ENCODE assay signal across 8 cellular contexts in the genomic region with DNA sequence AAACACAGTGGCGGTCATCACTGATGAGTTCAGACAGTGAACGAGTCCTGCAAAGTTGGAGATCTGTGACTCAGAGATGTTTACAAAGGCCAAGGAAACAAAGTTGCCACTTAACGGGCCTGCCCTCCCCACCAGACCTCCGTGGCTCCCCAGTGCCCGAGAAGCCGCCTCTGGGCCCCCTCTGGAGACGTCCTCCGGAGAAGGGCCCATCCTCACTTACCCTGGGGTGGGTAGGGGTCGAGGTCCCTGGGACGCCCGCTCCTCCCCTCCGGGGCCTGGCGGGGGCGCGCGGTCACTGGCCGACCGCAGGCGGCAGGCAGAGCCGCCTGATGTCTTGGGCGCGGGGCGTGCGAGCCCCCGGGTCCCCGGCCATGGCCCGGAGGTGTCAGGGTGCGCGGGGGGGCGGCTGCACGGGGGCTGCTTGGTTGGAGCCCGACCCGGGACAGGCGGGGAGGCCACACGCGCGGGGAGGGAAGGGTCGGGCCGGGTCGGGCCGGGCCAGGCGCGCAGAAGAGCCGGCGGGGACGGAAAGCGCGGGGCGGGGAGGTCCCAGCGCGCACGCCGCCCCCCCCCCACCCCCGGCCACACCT. TPM values are rescaled to one million over a fixed set of nuclear protein-coding genes. Genes with fewer than 3 reads are reported as not detected.
A peak's percentile ranks its signal among the peaks of the same experiment; 100 is the strongest.
DNase-seq lines count a peak whose midpoint lies in the region; ATAC-seq and TF ChIP-seq lines count a peak whose summit lies in the region.

No MANE protein-coding gene starts in this region.

- H4K20me1 ChIP-seq in hepatocyte (ENCODE audit: insufficient read depth, poor library complexity, severe bottlenecking): peaks cover 7% of the 10 kb centered on the region

- ATAC-seq in GM21717 (IDR thresholded peaks at IDR 0.05; ENCODE audit: unreplicated experiment) (peak; percentile 58), gastrocnemius medialis (peak; percentile 68 to 78), GM18519 (IDR thresholded peaks at IDR 0.05; ENCODE audit: low FRiP score, unreplicated experiment) (no peak), GM18520 (IDR thresholded peaks at IDR 0.05; ENCODE audit: unreplicated experiment) (no peak)

- no peak for TF ChIP-seq CTCF in Calu3 (IDR thresholded peaks at IDR 0.05; ENCODE audit: unreplicated experiment)
- TF ChIP-seq CTCF in hepatocyte (IDR thresholded peaks at IDR 0.05; ENCODE audit: poor library complexity): no peak
- no peak for TF ChIP-seq CTCF in gastrocnemius medialis (IDR thresholded peaks at IDR 0.05 in 4 of 5, conservative IDR thresholded peaks at IDR 0.05 in 1 of 5)

- no peak for TF ChIP-seq POLR2A in gastrocnemius medialis (IDR thresholded peaks at IDR 0.05)

- H3K4me2 ChIP-seq in hepatocyte: peak overlapping the region; percentile 93

- H2AFZ ChIP-seq in hepatocyte: peak overlapping the region; percentile 71

- CTCF ChIA-PET in Calu3 (lab: Charles Lee): no interaction called here

- H3K4me3 Mint-ChIP-seq in Calu3 (ENCODE audit: low read depth, unreplicated experiment): peak overlapping the region; percentile 57

- H3K27ac ChIP-seq in adipose tissue (ENCODE audit: low read depth, low read length) (peak overlapping the region; percentile 8), hepatocyte (peak overlapping the region; percentile 98), gastrocnemius medialis (peak overlapping the region; percentile 81 to 99 (median 94))

- intact Hi-C loops in Calu3 (cut with micrococcal nuclease; ENCODE audit: unreplicated experiment) (no loop called here), gastrocnemius medialis (cut with DNase I; ENCODE audit: low total_unique reads) (loop anchor here (5.0 kb wide), 3 partner anchors 98 to 192 kb away; a partner anchor contains a TSS)

- H3K36me3 ChIP-seq in hepatocyte (replicated peaks; ENCODE audit: insufficient read depth, low read depth) (no peaks in the 10 kb centered on the region), gastrocnemius medialis (no peaks in the 10 kb centered on the region)

- H3K4me1 ChIP-seq in hepatocyte (ENCODE audit: insufficient read depth) (peaks cover 20% of the 10 kb centered on the region), gastrocnemius medialis (peaks cover 23 to 29% of the 10 kb centered on the region in 2 donors)

- in situ Hi-C loops in gastrocnemius medialis (cut with MboI; ENCODE audit: low sequenced_read_pairs in 4 of 4): no loop called here

- H3K27me3 ChIP-seq in hepatocyte (no peaks in the 10 kb centered on the region), gastrocnemius medialis (no peaks in the 10 kb centered on the region)

- H3K4me1 Mint-ChIP-seq in Calu3 (ENCODE audit: low read depth, unreplicated experiment): no peaks in the 10 kb centered on the region

- no peaks in the 10 kb centered on the region for H3K9me2 ChIP-seq in hepatocyte (replicated peaks; ENCODE audit: insufficient read depth)

- H3K79me2 ChIP-seq in hepatocyte: peaks cover 42% of the 10 kb centered on the region

- H3K27me3 Mint-ChIP-seq in Calu3 (ENCODE audit: unreplicated experiment): no peaks in the 10 kb centered on the region

- WGBS in adipose tissue, 3 donors: 1% methylated on average over 46 to 49 of the region's 54 CpGs
- 4% methylated on average over 17 of the region's 54 CpGs for WGBS in hepatocyte (ENCODE audit: low lambda C conversion rate, missing lambda C conversion rate)

- H3K36me3 Mint-ChIP-seq in Calu3 (ENCODE audit: insufficient read depth, unreplicated experiment): peaks cover 14% of the 10 kb centered on the region

- H3K9me3 Mint-ChIP-seq in Calu3 (ENCODE audit: low read depth, unreplicated experiment): no peaks in the 10 kb centered on the region

- BruUV-seq in Calu3 (replicated peaks; lab: Mats Ljungman, UMichigan): no TSS peak

- DNase-seq in Calu3 (peak; percentile 29), LHCN-M2 (ENCODE audit: low read depth) (peak; percentile 72), hepatocyte (ENCODE audit: low spot score) (peak; percentile 61), gastrocnemius medialis (peak in 1 of 2 donors; percentile 33)

- H3K9me3 ChIP-seq in hepatocyte (ENCODE audit: low read depth) (no peaks in the 10 kb centered on the region), gastrocnemius medialis (no peaks in the 10 kb centered on the region)

- H3K4me3 ChIP-seq in hepatocyte: peak overlapping the region; percentile 96
- peak overlapping the region; percentile 63 to 88 (median 69) for H3K4me3 ChIP-seq in gastrocnemius medialis

- no peak overlapping the region for H3K27ac Mint-ChIP-seq in Calu3 (ENCODE audit: unreplicated experiment)

RNA-seq across cellular contexts. Expression of a gene that starts 0.6 kb away (rescaled TPM):
- total RNA-seq in Calu3 (2022): 18.7 and 21.5 TPM in 2 replicates
- 25.3 and 29.2 TPM in 2 replicates for total RNA-seq in LHCN-M2 (2014; rRNA removed)
- polyA plus RNA-seq in LHCN-M2 (2012): 30.1 TPM
- 10 to 100 TPM in 2 of 3 donors, 1 to 10 TPM in 1; 9.0 to 22.4 (median 16.5) TPM for polyA plus RNA-seq in adipose tissue
- total RNA-seq in hepatocyte: 37.2 and 42.7 TPM in 2 replicates
- 59.3 and 71.7 TPM in 2 replicates for polyA plus RNA-seq in hepatocyte
- 10 to 100 TPM in 3 of 4 donors, 1 to 10 TPM in 1; 9.8 to 31.1 (median 13.6) TPM for total RNA-seq in gastrocnemius medialis

RNA-seq across cellular contexts. Expression of a gene that starts 0.6 kb away (rescaled TPM):
- 15.1 and 17.3 TPM in 2 replicates for total RNA-seq in Calu3 (2022)
- 50.3 and 53.0 TPM in 2 replicates for total RNA-seq in LHCN-M2 (2014; rRNA removed)
- 16.1 TPM for polyA plus RNA-seq in LHCN-M2 (2012)
- polyA plus RNA-seq in adipose tissue: 10 to 100 TPM; 16.5 to 27.9 (median 20.5) TPM
- 41.4 and 43.1 TPM in 2 replicates for total RNA-seq in hepatocyte
- polyA plus RNA-seq in hepatocyte: 25.9 and 26.4 TPM in 2 replicates
- total RNA-seq in gastrocnemius medialis: 100 to 1,000 TPM in 2 of 4 donors, 10 to 100 TPM in 2; 76.8 to 191 (median 131) TPM

Comparison
In these comparisons a context has a peak if more than half of its experiments do, and no peak if none do; other contexts are left out.
1. ATAC-seq: peak in GM21717 (single experiment) and gastrocnemius medialis (2 of 2); none in GM18519 (single experiment) and GM18520 (single experiment).
2. H3K27ac ChIP-seq: peak in every context shown above with its lines; median percentile 98 in hepatocyte; 94 in gastrocnemius medialis; 8 in adipose tissue.